Comparison of ENCODE assay signal across 8 cellular contexts in genomic region chr10:112952282-112952991, GRCh38. TPM values are rescaled to one million over a fixed set of nuclear protein-coding genes. Genes with fewer than 3 reads are reported as not detected.
DNase-seq lines count a peak whose midpoint lies in the region; ATAC-seq and TF ChIP-seq lines count a peak whose summit lies in the region.

No MANE protein-coding gene starts in this region.

- POLR2A ChIA-PET in activated CD4-positive, alpha-beta T cell treated with anti-CD3 and anti-CD28 coated beads for 36 hours (lab: Charles Lee) = no interaction called here

- peaks cover 35% of the 10 kb centered on the region for H3K4me1 Mint-ChIP-seq in activated CD4-positive, alpha-beta T cell treated with anti-CD3 and anti-CD28 coated beads for 36 hours

- H3K36me3 ChIP-seq in smooth muscle cell (ENCODE audit: low read depth) = no peaks in the 10 kb centered on the region

- no peaks in the 10 kb centered on the region for H3K27me3 ChIP-seq in smooth muscle cell (ENCODE audit: low read depth)

- CTCF ChIA-PET in activated CD4-positive, alpha-beta T cell treated with anti-CD3 and anti-CD28 coated beads for 36 hours (lab: Charles Lee) = no interaction called here

- H3K27ac Mint-ChIP-seq in activated CD4-positive, alpha-beta T cell treated with anti-CD3 and anti-CD28 coated beads for 36 hours = no peak overlapping the region

- peaks cover 51% of the 10 kb centered on the region for H3K4me1 ChIP-seq in smooth muscle cell (ENCODE audit: low read depth)

- peak overlapping the region; percentile 33 for H2AFZ ChIP-seq in smooth muscle cell (ENCODE audit: low read depth)

- no peaks in the 10 kb centered on the region for H3K9me3 Mint-ChIP-seq in activated CD4-positive, alpha-beta T cell treated with anti-CD3 and anti-CD28 coated beads for 36 hours (ENCODE audit: low read depth)

- ATAC-seq in activated CD4-positive, alpha-beta T cell treated with anti-CD3 and anti-CD28 coated beads for 36 hours = no peak
- ATAC-seq in HG02759 (IDR thresholded peaks at IDR 0.05; ENCODE audit: unreplicated experiment) (no peak), GM21619 (IDR thresholded peaks at IDR 0.05; ENCODE audit: unreplicated experiment) (no peak)

- peak overlapping the region; percentile 88 for H3K9ac ChIP-seq in smooth muscle cell (ENCODE audit: low read depth)

- H3K4me3 Mint-ChIP-seq in activated CD4-positive, alpha-beta T cell treated with anti-CD3 and anti-CD28 coated beads for 36 hours = peak overlapping the region; percentile 86

- 1 to 3% (median 2%) methylated on average over 40 to 52 of the region's 52 CpGs for WGBS in adipose tissue, 3 donors
- WGBS in smooth muscle cell (ENCODE audit: low lambda C conversion rate) = under 1% methylated on average over 35 of the region's 52 CpGs

- no peaks in the 10 kb centered on the region for H3K9me3 ChIP-seq in smooth muscle cell (replicated peaks; ENCODE audit: low read depth)

- no peaks in the 10 kb centered on the region for H3K36me3 Mint-ChIP-seq in activated CD4-positive, alpha-beta T cell treated with anti-CD3 and anti-CD28 coated beads for 36 hours (ENCODE audit: low read depth)

- peaks cover 16% of the 10 kb centered on the region for H4K20me1 ChIP-seq in smooth muscle cell (ENCODE audit: low read depth)

- H3K27me3 Mint-ChIP-seq in activated CD4-positive, alpha-beta T cell treated with anti-CD3 and anti-CD28 coated beads for 36 hours = peaks cover 62% of the 10 kb centered on the region

- H3K79me2 ChIP-seq in smooth muscle cell (ENCODE audit: low read depth) = peaks cover 62% of the 10 kb centered on the region

- H3K27ac ChIP-seq in adipose tissue (ENCODE audit: low read depth, low read length) = peak overlapping the region; percentile 88
- H3K27ac ChIP-seq in smooth muscle cell (ENCODE audit: low read depth) = peak overlapping the region; percentile 83

- intact Hi-C loops in activated CD4-positive, alpha-beta T cell treated with anti-CD3 and anti-CD28 coated beads for 36 hours (cut with DNase I, micrococcal nuclease) = loop anchor here in 1 of 2 experiments (10.0 kb wide), 1 partner anchor 428 kb away; no protein-coding TSS in a partner anchor

- peak overlapping the region; percentile 98 for H3K4me2 ChIP-seq in smooth muscle cell

- H3K4me3 ChIP-seq in iPS-11a (ENCODE audit: low read depth, low read length) (peak overlapping the region; percentile 84), smooth muscle cell (peak overlapping the region; percentile 69)

- TF ChIP-seq CTCF in smooth muscle cell (IDR thresholded peaks at IDR 0.05; ENCODE audit: borderline replicate concordance, insufficient read depth, poor library complexity, severe bottlenecking) = no peak

- DNase-seq in activated CD4-positive, alpha-beta T cell treated with anti-CD3 and anti-CD28 coated beads for 36 hours = peak; percentile 16
- no peak for DNase-seq in activated CD4-positive, alpha-beta T cell treated with anti-CD3 and anti-CD28 coated beads for 4 hours
- no peak for DNase-seq in smooth muscle cell (lab: John Stamatoyannopoulos, UW; ENCODE audit: unreplicated experiment)
- no peak for DNase-seq in T1000 (lab: John Stamatoyannopoulos, UW)

- H3F3A ChIP-seq in smooth muscle cell (ENCODE audit: low read depth) = peaks cover 24% of the 10 kb centered on the region

RNA-seq across cellular contexts. Expression of gene TCF7L2, which starts 2.4 kb away (rescaled TPM):
- total RNA-seq in activated CD4-positive, alpha-beta T cell treated with anti-CD3 and anti-CD28 coated beads for 36 hours = 1 to 10 TPM in 1 of 2 experiments, under 1 TPM in 1; 0.87 to 1.7 TPM
- polyA plus RNA-seq in adipose tissue (10 to 100 TPM in 2 of 3 donors, 1 to 10 TPM in 1; 5.4 to 21.3 (median 20.0) TPM), smooth muscle cell (17.7 and 21.6 TPM in 2 replicates)
- total RNA-seq in smooth muscle cell = 9.1 and 14.6 TPM in 2 replicates
